10 cellular contexts compared by ENCODE assay signal in the genomic region with DNA sequence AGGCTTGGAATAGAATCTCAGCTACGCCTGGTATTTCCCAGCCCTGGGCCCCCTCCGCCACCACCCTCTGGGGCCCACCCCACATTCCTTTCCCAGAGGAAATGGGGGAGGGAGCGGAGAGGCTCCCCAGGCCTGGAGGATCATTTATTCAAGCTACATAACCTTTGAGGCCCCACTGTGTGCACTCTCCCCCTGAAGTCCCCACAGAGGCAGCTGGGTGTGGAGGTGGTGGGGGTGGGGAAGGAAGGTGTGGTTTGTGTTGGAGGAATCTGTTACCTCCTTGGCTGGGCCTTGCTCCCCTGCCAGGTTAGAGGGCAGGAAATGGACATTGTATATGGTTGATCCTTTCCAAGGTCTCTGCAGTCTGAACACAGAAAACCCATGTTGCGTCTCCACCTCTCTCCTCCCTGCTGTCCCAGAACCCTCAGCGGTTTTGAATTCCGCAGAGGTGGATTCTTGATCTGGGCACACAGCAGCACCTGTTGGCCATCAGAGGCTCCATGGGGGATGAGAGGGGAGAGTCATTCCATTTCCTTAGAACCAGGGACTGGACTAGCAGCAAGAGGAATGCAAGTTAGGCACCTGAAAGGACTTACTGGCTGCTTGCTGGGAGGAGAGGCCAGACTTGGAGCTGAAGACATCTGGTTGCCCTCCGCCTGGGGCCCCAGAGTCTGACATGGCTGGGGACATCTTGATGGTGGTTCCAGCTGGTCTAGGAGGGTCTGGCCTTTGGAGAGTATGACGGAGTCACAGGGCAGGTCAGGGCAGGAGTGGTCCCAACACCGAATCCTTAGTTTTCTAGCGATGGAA. TPM values are rescaled to one million over a fixed set of nuclear protein-coding genes. Genes with fewer than 3 reads are reported as not detected.
A peak's percentile ranks its signal among the peaks of the same experiment; 100 is the strongest.
DNase-seq lines count a peak whose midpoint lies in the region; ATAC-seq, FAIRE-seq and TF ChIP-seq lines count a peak whose summit lies in the region.
"Had no signal": no experiment of that assay in that cellular context is flagged by ENCODE, and none has a peak within 500 bp of the region (broad histone marks: within the 10 kb centered on the region; RNA-seq: fewer than 3 reads in every experiment).

No MANE protein-coding gene starts in this region.

- no peaks in the 10 kb centered on the region for H3K36me3 ChIP-seq in HUES48 (ENCODE audit: control insufficient read depth, insufficient read depth, low read length)
- H3K36me3 ChIP-seq in kidney (ENCODE audit: control insufficient read depth in 1 of 2, insufficient read depth in 2 of 2, low read length in 2 of 2) = no peaks in the 10 kb centered on the region
- H3K36me3 ChIP-seq in tibial artery = no peaks in the 10 kb centered on the region

- H3K9me3 Mint-ChIP-seq in chondrocyte (ENCODE audit: low read depth) = no peaks in the 10 kb centered on the region

- peaks cover 72% of the 10 kb centered on the region for H3K4me1 ChIP-seq in HUES48 (ENCODE audit: control insufficient read depth, insufficient read depth, low read length)
- peaks cover 6 to 35% of the 10 kb centered on the region in 2 donors for H3K4me1 ChIP-seq in kidney (ENCODE audit: control insufficient read depth in 1 of 2, insufficient read depth in 1 of 2, low read depth in 1 of 2, low read length in 2 of 2)
- peaks cover 0 to 83% (median 59%) of the 10 kb centered on the region in 4 donors for H3K4me1 ChIP-seq in tibial artery

- peak overlapping the region; percentile 85 for H3K4me3 Mint-ChIP-seq in chondrocyte (ENCODE audit: unreplicated experiment)

- peak overlapping the region; percentile 97 for H3K27ac Mint-ChIP-seq in chondrocyte (ENCODE audit: unreplicated experiment)

- 0 out of 2 replicates have a peak, but pooled peaks cover 4% of the 10 kb centered on the region for H3K27me3 ChIP-seq in HUES48 (ENCODE audit: control insufficient read depth, insufficient read depth, low read length)
- no peaks in the 10 kb centered on the region for H3K27me3 ChIP-seq in tibial artery

- H3K4me1 Mint-ChIP-seq in chondrocyte (ENCODE audit: low read depth) = peaks cover 82% of the 10 kb centered on the region

- peak overlapping the region; percentile 83 for H3K9ac ChIP-seq in HUES48 (ENCODE audit: low read depth, low read length)
- no peak overlapping the region for H3K9ac ChIP-seq in kidney (ENCODE audit: low read length in 2 of 2)

- no peak for ATAC-seq in GM21360 (IDR thresholded peaks at IDR 0.05; ENCODE audit: unreplicated experiment)

- TF ChIP-seq CTCF in chondrocyte (IDR thresholded peaks at IDR 0.05) (no peak), kidney (IDR thresholded peaks at IDR 0.05; ENCODE audit: borderline replicate concordance, extremely low read depth, insufficient read depth) (no peak), tibial artery (IDR thresholded peaks at IDR 0.05) (no peak), GM10266 (IDR thresholded peaks at IDR 0.05; ENCODE audit: control insufficient read depth, insufficient read depth, low read depth, missing control alignments) (no peak)

- no peak for FAIRE-seq in kidney (lab: Jason Lieb, UNC)

- H3K27me3 Mint-ChIP-seq in chondrocyte (ENCODE audit: low read depth) = no peaks in the 10 kb centered on the region

- H3K27ac ChIP-seq in HUES48 (ENCODE audit: low read depth, low read length) (peak overlapping the region; percentile 100), kidney (ENCODE audit: low read depth in 2 of 2, low read length in 2 of 2) (peak overlapping the region; percentile 54 to 88), tibial artery (peak overlapping the region; percentile 73 to 84)

- H3K4me3 ChIP-seq in HUES48 (ENCODE audit: low read depth, low read length) = peak overlapping the region; percentile 63
- peak overlapping the region; percentile 40 to 41 for H3K4me3 ChIP-seq in kidney (ENCODE audit: low read length in 2 of 2)
- no peak overlapping the region for H3K4me3 ChIP-seq in tibial artery

- intact Hi-C loops in kidney (cut with DNase I) (no loop called here), tibial artery (cut with DNase I; ENCODE audit: low total_unique reads) (no loop called here)

- DNase-seq in chondrocyte (ENCODE audit: low spot score) (no peak), kidney (peak; percentile 86), tibial artery (no peak), NCI-H1092 treated with DMSO at 0.1 percent for 48 hours (lab: John Stamatoyannopoulos, UW) (no peak), NCI-H345 treated with DMSO at 0.1 percent for 48 hours (lab: John Stamatoyannopoulos, UW; ENCODE audit: unreplicated experiment) (no peak), GM10266 (ENCODE audit: extremely low spot score) (no peak)
- DNase-seq: activated naive CD4-positive, alpha-beta T cell; NCI-H69 had no signal

- H3K36me3 Mint-ChIP-seq in chondrocyte (ENCODE audit: low read depth) = no peaks in the 10 kb centered on the region

- H3K9me3 ChIP-seq in HUES48 (ENCODE audit: control insufficient read depth, insufficient read depth, low read length) (no peaks in the 10 kb centered on the region), kidney (ENCODE audit: control insufficient read depth in 1 of 2, low read length in 2 of 2) (no peaks in the 10 kb centered on the region), tibial artery (no peaks in the 10 kb centered on the region)

RNA-seq across cellular contexts. Expression of a gene that starts 23.0 kb away (rescaled TPM):
- total RNA-seq in chondrocyte (109 to 165 TPM (median 157 TPM) in 3 replicates), kidney (53.8 TPM)
- 7.6 TPM for polyA plus RNA-seq in kidney (ENCODE audit: insufficient read depth, low read depth, low replicate concordance)

Comparison
In these comparisons a context has a peak if more than half of its experiments do, and no peak if none do; other contexts are left out.
1. H3K4me3 ChIP-seq: peak in HUES48 (single experiment) and kidney (2 of 2); none in tibial artery (0 of 2).
2. Peak in every context shown above with its lines, with median percentiles within 50 percentile points of each other: H3K27ac ChIP-seq.